ENCODE assay signal across 8 cellular contexts in genomic region chrX:75522565-75523411, GRCh38. TPM values are rescaled to one million over a fixed set of nuclear protein-coding genes. Genes with fewer than 3 reads are reported as not detected.
A peak's percentile ranks its signal among the peaks of the same experiment; 100 is the strongest.
DNase-seq lines count a peak whose midpoint lies in the region; ATAC-seq and TF ChIP-seq lines count a peak whose summit lies in the region.

Gene ZDHHC15 (minus strand): TSS chrX:75523037. CDS start chrX:75523024, 13 bp downstream.

- intact Hi-C loops in CD14-positive monocyte (cut with micrococcal nuclease): no loop called here

- H3K27me3 Mint-ChIP-seq in CD14-positive monocyte (ENCODE audit: low read depth in 3 of 3): peaks cover 0 to 9% (median 4%) of the 10 kb centered on the region in 3 donors

- no peaks in the 10 kb centered on the region for H3K36me3 Mint-ChIP-seq in CD14-positive monocyte

- POLR2A ChIA-PET in GM10248 (lab: Yijun Ruan, JAX): interaction anchor here (0.8 kb wide), 1 partner anchor 918 kb away, joined by 8 read pairs; no protein-coding TSS in a partner anchor

- peak; percentile 36 for DNase-seq in CD14-positive monocyte (ENCODE audit: low spot score)
- peak; percentile 80 for DNase-seq in NCI-H1694 treated with DMSO at 0.1 percent for 48 hours (lab: John Stamatoyannopoulos, UW)
- DNase-seq in activated CD8-positive, alpha-beta memory T cell treated with anti-CD3 and anti-CD28 coated beads for 48 hours (ENCODE audit: low read depth in 2 of 3, low spot score in 2 of 3): peak in 2 of 3 experiments; percentile 0 to 9
- peak; percentile 4 for DNase-seq in effector CD8-positive, alpha-beta T cell (lab: John Stamatoyannopoulos, UW)
- peak; percentile 90 for DNase-seq in mesenteric fat pad (ENCODE audit: low spot score)
- peak; percentile 9 to 43 (median 25) for DNase-seq in stimulated activated CD4-positive, alpha-beta T cell treated with anti-CD3 and anti-CD28 coated beads, TNF-alpha, amount 100 ng/mL, for 48 hours (ENCODE audit: low read depth in 3 of 3)
- DNase-seq in GM10248 (ENCODE audit: extremely low spot score): no peak

- CTCF ChIA-PET in GM10248 (lab: Yijun Ruan, JAX): no interaction called here

- H3K4me3 Mint-ChIP-seq in CD14-positive monocyte: peak within 1 kb of the TSS; percentile 73 to 88

- ATAC-seq in GM21529 (IDR thresholded peaks at IDR 0.05; ENCODE audit: unreplicated experiment): no peak

- peaks cover 0 to 6% (median 0%) of the 10 kb centered on the region in 7 donors for H3K9me3 Mint-ChIP-seq in CD14-positive monocyte

- H3K27ac Mint-ChIP-seq in CD14-positive monocyte: peak within 1 kb of the TSS in 1 of 7 donors; percentile 50

- H3K4me1 Mint-ChIP-seq in CD14-positive monocyte: peaks cover 14% of the 10 kb centered on the region

- TF ChIP-seq CTCF in CD14-positive monocyte (IDR thresholded peaks at IDR 0.05): no peak
- no peak for TF ChIP-seq CTCF in GM10248 (IDR thresholded peaks at IDR 0.05; ENCODE audit: control extremely low read depth, extremely low read depth, low read depth, missing control alignments)

RNA-seq across cellular contexts. Expression of gene ZDHHC15, which starts in this region (rescaled TPM):
- polyA plus RNA-seq in CD14-positive monocyte: not detected
- total RNA-seq in mesenteric fat pad: 0.77 TPM

Comparison
In these comparisons a context has a peak if more than half of its experiments do, and no peak if none do; other contexts are left out.
1. Peak in DNase-seq in CD14-positive monocyte; RNA of the gene not detected or under 1 TPM.
2. Peak in DNase-seq in mesenteric fat pad; RNA of the gene not detected or under 1 TPM.